ENCODE assay signal across 24 cellular contexts in genomic region chr2:75679556-75679955, GRCh38.
"Had no signal": no experiment of that assay in that cellular context is flagged by ENCODE, and none has a peak within 500 bp of the region (broad histone marks: within the 10 kb centered on the region; RNA-seq: fewer than 3 reads in every experiment).

No MANE protein-coding gene starts in this region.

- H3K9ac ChIP-seq: SK-N-SH had no signal

- FAIRE-seq: HepG2 had no signal

- DNase-seq: IMR-90; Kasumi-1; KG1; MM.1S; NCI-H1105; NCI-H1417; NCI-H1436 treated with DMSO at 0.1 percent for 48 hours; NCI-H1694; NCI-H187 treated with DMSO at 0.1 percent for 48 hours; NCI-H2029 treated with DMSO at 0.1 percent for 48 hours; NCI-H2171 treated with DMSO at 0.1 percent for 48 hours; NCI-H345; NCI-H446 treated with DMSO at 0.1 percent for 48 hours; NCI-H524; NCI-H526 treated with DMSO at 0.1 percent for 48 hours; NCI-H748 treated with DMSO at 0.1 percent for 48 hours; NK-92 treated with Interleukin-12 subunit alpha and Interleukin-12 subunit beta, amount 100 ng/mL, for 24 hours; PC-3; SHP77; SK-N-SH; SW 1271 had no signal

- ATAC-seq: HepG2, Panc1, PC-3 had no signal

- H3K9me3 ChIP-seq: SK-N-SH had no signal

- H3K4me2 ChIP-seq: SK-N-SH had no signal

- H3K27ac ChIP-seq: RWPE1 had no signal
